In genomic region chr5:34526682-34527305, GRCh38 we compare ENCODE assay signal across 1 cellular context.
TF ChIP-seq lines count a peak whose summit lies in the region.

No MANE protein-coding gene starts in this region.

TF ChIP-seq in K562, 482 proteins besides CTCF, POLR2A, EP300 and RAD21 (continued from another document and continues in another):
- peak; percentile 38; the same call in 1 of the 2 replicates for TF ChIP-seq ATF3 (IDR thresholded peaks at IDR 0.05)
- no peak for TF ChIP-seq ATF3 (CRISPR knock-in tag; conservative IDR thresholded peaks at IDR 0.05)
- no peak for TF ChIP-seq TARDBP (IDR thresholded peaks at IDR 0.05)
- no peak for TF ChIP-seq ZNF512 (tag; IDR thresholded peaks at IDR 0.05)
- no peak for TF ChIP-seq FOXA3 (CRISPR knock-in tag; conservative IDR thresholded peaks at IDR 0.05 in 1 of 2, IDR thresholded peaks at IDR 0.05 in 1 of 2)
- no peak for TF ChIP-seq SIN3B (IDR thresholded peaks at IDR 0.05; ENCODE audit: low read depth)
- peak in 1 of 2 experiments; percentile 16; a peak in 1 of 4 replicates for TF ChIP-seq MAZ (CRISPR knock-in tag; conservative IDR thresholded peaks at IDR 0.05 in 1 of 2, IDR thresholded peaks at IDR 0.05 in 1 of 2)
- no peak for TF ChIP-seq HBP1 (CRISPR knock-in tag; IDR thresholded peaks at IDR 0.05)
- no peak for TF ChIP-seq HES1 (IDR thresholded peaks at IDR 0.05; ENCODE audit: low read depth)
- TF ChIP-seq E4F1 (CRISPR knock-in tag; IDR thresholded peaks at IDR 0.05; ENCODE audit: borderline replicate concordance), result no peak
- no peak for TF ChIP-seq EP400 (IDR thresholded peaks at IDR 0.05)
- peak; percentile 90 for TF ChIP-seq TAL1 (IDR thresholded peaks at IDR 0.05)
- TF ChIP-seq DEAF1 (CRISPR knock-in tag; IDR thresholded peaks at IDR 0.05), result no peak
- TF ChIP-seq LCOR (CRISPR knock-in tag; IDR thresholded peaks at IDR 0.05), result no peak
- TF ChIP-seq ZNF695 (CRISPR knock-in tag; IDR thresholded peaks at IDR 0.05), result no peak
- TF ChIP-seq ZMIZ1 (IDR thresholded peaks at IDR 0.05; ENCODE audit: low read depth in 2 of 2, low read length in 2 of 2), result peak in 1 of 2 experiments; percentile 48; a peak in 1 of 4 replicates
- TF ChIP-seq ZNF511 (CRISPR knock-in tag; IDR thresholded peaks at IDR 0.05), result no peak
- TF ChIP-seq KDM1A (IDR thresholded peaks at IDR 0.05), result 0 out of 4 replicates have a peak, but pooled peaks of 1 of the 2 experiments have one; percentile 25
- no peak for TF ChIP-seq NR0B1 (IDR thresholded peaks at IDR 0.05; ENCODE audit: partially characterized antibody)
- no peak for TF ChIP-seq GTF2E2 (tag; IDR thresholded peaks at IDR 0.05)
- no peak for TF ChIP-seq ASH1L (IDR thresholded peaks at IDR 0.05; ENCODE audit: borderline replicate concordance, low read depth, partially characterized antibody)
- peak; percentile 59 for TF ChIP-seq ZNF592 (IDR thresholded peaks at IDR 0.05)
- TF ChIP-seq ZFX (CRISPR knock-in tag; IDR thresholded peaks at IDR 0.05), result no peak
- no peak for TF ChIP-seq PHF8 (IDR thresholded peaks at IDR 0.05; ENCODE audit: borderline replicate concordance, low read length)
- peak; percentile 74 for TF ChIP-seq PML (IDR thresholded peaks at IDR 0.05; ENCODE audit: low read length)
- no peak for TF ChIP-seq ZNF408 (CRISPR knock-in tag; IDR thresholded peaks at IDR 0.05; ENCODE audit: low read depth)
- no peak for TF ChIP-seq KLF1 (tag; IDR thresholded peaks at IDR 0.05)
- no peak for TF ChIP-seq SP2 (IDR thresholded peaks at IDR 0.05; ENCODE audit: extremely low read depth, low read depth, low read length, poor library complexity, severe bottlenecking)
- TF ChIP-seq HSF4 (CRISPR knock-in tag; IDR thresholded peaks at IDR 0.05; ENCODE audit: borderline replicate concordance), result no peak
- peak; percentile 85 for TF ChIP-seq DPF2 (IDR thresholded peaks at IDR 0.05)
- no peak for TF ChIP-seq MITF (IDR thresholded peaks at IDR 0.05)
- TF ChIP-seq L3MBTL2 (IDR thresholded peaks at IDR 0.05), result peak; percentile 15; the same call in 1 of the 2 replicates
- no peak for TF ChIP-seq ZC3H8 (IDR thresholded peaks at IDR 0.05)
- TF ChIP-seq THAP7 (CRISPR knock-in tag; IDR thresholded peaks at IDR 0.05), result no peak
- TF ChIP-seq OTX1 (CRISPR knock-in tag; IDR thresholded peaks at IDR 0.05), result no peak
- no peak for TF ChIP-seq FOXK2 (conservative IDR thresholded peaks at IDR 0.05 in 1 of 2, IDR thresholded peaks at IDR 0.05 in 1 of 2; ENCODE audit: low read depth in 2 of 2)
- peak; percentile 59 for TF ChIP-seq ZEB2 (IDR thresholded peaks at IDR 0.05)
